24 cellular contexts compared by ENCODE assay signal in genomic region chr1:67336157-67336556, GRCh38. TPM values are rescaled to one million over a fixed set of nuclear protein-coding genes. Genes with fewer than 3 reads are reported as not detected.
A peak's percentile ranks its signal among the peaks of the same experiment; 100 is the strongest.
DNase-seq lines count a peak whose midpoint lies in the region; ATAC-seq, FAIRE-seq and TF ChIP-seq lines count a peak whose summit lies in the region.
"Had no signal": no experiment of that assay in that cellular context is flagged by ENCODE, and none has a peak within 500 bp of the region (broad histone marks: within the 10 kb centered on the region; RNA-seq: fewer than 3 reads in every experiment).

No MANE protein-coding gene starts in this region.

- no peak overlapping the region for H3K4me2 ChIP-seq in HepG2 (ENCODE audit: low read depth, low read length)

- H3K36me3 ChIP-seq in HepG2 (replicated peaks in 1 of 2; ENCODE audit: control insufficient read depth in 1 of 2, insufficient read depth in 2 of 2, low read length in 2 of 2) = no peaks in the 10 kb centered on the region
- H3K36me3 ChIP-seq: ascending aorta, spleen had no signal

- CTCF ChIA-PET in CD4-positive, alpha-beta T cell (lab: Charles Lee) = interaction anchor here (1.4 kb wide), 1 partner anchor 164 kb away, joined by 4 read pairs; no protein-coding TSS in a partner anchor
- CTCF ChIA-PET in activated CD8-positive, alpha-beta T cell treated with anti-CD3 and anti-CD28 coated beads for 36 hours (lab: Charles Lee) = interaction anchor here (1.0 kb wide), 1 partner anchor 122 kb away, joined by 4 read pairs; no protein-coding TSS in a partner anchor
- CTCF ChIA-PET in HepG2 (lab: Yijun Ruan, JAX; ENCODE audit: low intra/inter-chr PET ratio, low total read pairs) = no interaction called here

- H3K27ac Mint-ChIP-seq in CD4-positive, alpha-beta T cell = peak overlapping the region; percentile 67
- peak overlapping the region; percentile 95 for H3K27ac Mint-ChIP-seq in activated CD8-positive, alpha-beta T cell treated with anti-CD3 and anti-CD28 coated beads for 36 hours
- H3K27ac Mint-ChIP-seq in immature natural killer cell = peak overlapping the region; percentile 85 to 97 (median 90)
- H3K27ac Mint-ChIP-seq: H9, type B pancreatic cell had no signal

- peaks cover 57% of the 10 kb centered on the region for H3K4me1 Mint-ChIP-seq in CD4-positive, alpha-beta T cell (ENCODE audit: low read depth)
- peaks cover 91% of the 10 kb centered on the region for H3K4me1 Mint-ChIP-seq in activated CD8-positive, alpha-beta T cell treated with anti-CD3 and anti-CD28 coated beads for 36 hours (ENCODE audit: low read depth)
- H3K4me1 Mint-ChIP-seq in immature natural killer cell = peaks cover 93 to 99% of the 10 kb centered on the region in 2 donors

- no peak for TF ChIP-seq POLR2A in HepG2 (IDR thresholded peaks at IDR 0.05; ENCODE audit: insufficient read depth in 1 of 2, low read depth in 2 of 2, low read length in 2 of 2)

- in situ Hi-C loops in HepG2 (cut with HindIII; ENCODE audit: extremely low pct_ligation_motif_present, low pct_unique_long_range_greater_than_20kb) = no loop called here

- no peaks in the 10 kb centered on the region for H4K20me1 ChIP-seq in HepG2 (ENCODE audit: insufficient read depth, low read length)

- POLR2A ChIA-PET in CD4-positive, alpha-beta T cell (lab: Charles Lee) = interaction anchor here (1.0 kb wide), 1 partner anchor 94 kb away, joined by 4 read pairs; the partner anchor contains the start of gene SERBP1
- POLR2A ChIA-PET in activated CD8-positive, alpha-beta T cell treated with anti-CD3 and anti-CD28 coated beads for 36 hours (lab: Charles Lee) = interaction anchor here (0.7 to 6.2 kb wide), 6 partner anchors 32 to 164 kb away, joined by 3 to 55 read pairs (median 4); partner anchors contain the start of gene SERBP1
- POLR2A ChIA-PET in HepG2 (lab: Yijun Ruan, JAX) = no interaction called here

- intact Hi-C loops in CD4-positive, alpha-beta T cell (cut with DNase I, micrococcal nuclease) = no loop called here
- intact Hi-C loops in activated CD8-positive, alpha-beta T cell treated with anti-CD3 and anti-CD28 coated beads for 36 hours (cut with micrococcal nuclease) = loop anchor here (5.0 to 10.0 kb wide), 3 partner anchors 81 to 349 kb away; partner anchors contain the start of gene GADD45A
- intact Hi-C loops in HepG2 (cut with micrococcal nuclease; ENCODE audit: unreplicated experiment) = no loop called here

- no peaks in the 10 kb centered on the region for H3K4me1 ChIP-seq in HepG2 (ENCODE audit: insufficient read depth, low read length)
- H3K4me1 ChIP-seq: ascending aorta had no signal

- no peaks in the 10 kb centered on the region for H3K36me3 Mint-ChIP-seq in CD4-positive, alpha-beta T cell (ENCODE audit: low read depth)
- H3K36me3 Mint-ChIP-seq in activated CD8-positive, alpha-beta T cell treated with anti-CD3 and anti-CD28 coated beads for 36 hours (ENCODE audit: low read depth) = peaks cover 74% of the 10 kb centered on the region
- H3K36me3 Mint-ChIP-seq in immature natural killer cell = peaks cover 0 to 25% (median 16%) of the 10 kb centered on the region in 3 donors
- H3K36me3 Mint-ChIP-seq: type B pancreatic cell had no signal

- H3K27ac ChIP-seq in CD4-positive, alpha-beta T cell (ENCODE audit: low read depth, low read length) = no peak overlapping the region
- H3K27ac ChIP-seq in HepG2 (ENCODE audit: extremely low read length, insufficient read depth, low read length) = no peak overlapping the region
- H3K27ac ChIP-seq: ascending aorta, dorsolateral prefrontal cortex had no signal

- no peak for FAIRE-seq in HepG2 (lab: Jason Lieb, UNC)
- FAIRE-seq: K562 had no signal

- no peak for TF ChIP-seq CTCF in CD4-positive, alpha-beta T cell (IDR thresholded peaks at IDR 0.05)
- no peak for TF ChIP-seq CTCF in activated CD8-positive, alpha-beta T cell treated with anti-CD3 and anti-CD28 coated beads for 36 hours (IDR thresholded peaks at IDR 0.05)
- TF ChIP-seq CTCF in HepG2 (CRISPR knock-in tag; IDR thresholded peaks at IDR 0.05) = no peak

- no peak for DNase-seq in CD4-positive, alpha-beta T cell
- no peak for DNase-seq in activated CD8-positive, alpha-beta T cell treated with anti-CD3 and anti-CD28 coated beads for 36 hours
- DNase-seq in immature natural killer cell (peak; percentile 54 to 58 (median 55)), GM03348 (ENCODE audit: low spot score) (no peak), GF-D8 (lab: John Stamatoyannopoulos, UW) (no peak), HepG2 (ENCODE audit: low spot score) (no peak), kidney tubule cell (ENCODE audit: low spot score) (no peak)
- DNase-seq: activated effector memory CD4-positive, alpha-beta T cell treated with Interleukin-2 at 50 U/mL for 16 hours; caudate nucleus; dorsolateral prefrontal cortex; H9; head of caudate nucleus; left colon; mesenchymal stem cell; MM.1S; NCI-H1417 treated with DMSO at 0.1 percent for 48 hours; NCI-H510A; spleen; stimulated activated CD4-positive, alpha-beta T cell treated with anti-CD3 and anti-CD28 coated beads, Interleukin-4, amount 100 ng/mL, for 4 hours had no signal

- ATAC-seq in CD4-positive, alpha-beta T cell (ENCODE audit: poor library complexity) = peak; percentile 44
- peak; percentile 30 for ATAC-seq in GM18909 (IDR thresholded peaks at IDR 0.05; ENCODE audit: poor library complexity, unreplicated experiment)
- no peak for ATAC-seq in activated CD8-positive, alpha-beta T cell treated with anti-CD3 and anti-CD28 coated beads for 36 hours
- ATAC-seq in HepG2 = no peak
- ATAC-seq: K562, left colon had no signal

- H3K79me2 ChIP-seq in HepG2 (ENCODE audit: insufficient read depth, low read length) = no peaks in the 10 kb centered on the region

- no TSS peak for BruUV-seq in HepG2 (replicated peaks; lab: Mats Ljungman, UMichigan)

- no peaks in the 10 kb centered on the region for H3K9me3 ChIP-seq in CD4-positive, alpha-beta T cell (ENCODE audit: control insufficient read depth, low read length)
- H3K9me3 ChIP-seq in HepG2 (ENCODE audit: low read length) = no peaks in the 10 kb centered on the region
- H3K9me3 ChIP-seq: ascending aorta, spleen had no signal

- TF ChIP-seq EP300 in HepG2 (IDR thresholded peaks at IDR 0.05; ENCODE audit: low read depth in 2 of 2, low read length in 2 of 2) = no peak
- TF ChIP-seq EP300 in HepG2 (CRISPR knock-in tag; IDR thresholded peaks at IDR 0.05; ENCODE audit: borderline replicate concordance) = no peak

- no peak overlapping the region for H3K9ac ChIP-seq in HepG2 (ENCODE audit: insufficient read depth, low read depth, low read length)

- H3K4me3 Mint-ChIP-seq in CD4-positive, alpha-beta T cell = peak overlapping the region; percentile 56
- peak overlapping the region; percentile 11 for H3K4me3 Mint-ChIP-seq in activated CD8-positive, alpha-beta T cell treated with anti-CD3 and anti-CD28 coated beads for 36 hours
- peak overlapping the region; percentile 74 to 86 (median 82) for H3K4me3 Mint-ChIP-seq in immature natural killer cell
- H3K4me3 Mint-ChIP-seq: H9, type B pancreatic cell had no signal

- WGBS in HepG2 (ENCODE audit: low lambda C conversion rate) = 41% methylated on average over 5 of the region's 5 CpGs

- H3K9me3 Mint-ChIP-seq in CD4-positive, alpha-beta T cell = no peaks in the 10 kb centered on the region
- peaks cover 5% of the 10 kb centered on the region for H3K9me3 Mint-ChIP-seq in activated CD8-positive, alpha-beta T cell treated with anti-CD3 and anti-CD28 coated beads for 36 hours
- H3K9me3 Mint-ChIP-seq in immature natural killer cell = no peaks in the 10 kb centered on the region
- H3K9me3 Mint-ChIP-seq: H9, type B pancreatic cell had no signal

- TF ChIP-seq RAD21 in HepG2 (CRISPR knock-in tag; IDR thresholded peaks at IDR 0.05) = no peak

- no peak overlapping the region for H3K4me3 ChIP-seq in HepG2 (replicated peaks in 1 of 3; ENCODE audit: insufficient read depth in 1 of 3, low read depth in 2 of 3, low read length in 3 of 3)
- H3K4me3 ChIP-seq: ascending aorta, dorsolateral prefrontal cortex, K562, spleen had no signal

- no peak overlapping the region for H2AFZ ChIP-seq in HepG2 (ENCODE audit: low read length)

- no peaks in the 10 kb centered on the region for H3K27me3 ChIP-seq in CD4-positive, alpha-beta T cell (ENCODE audit: control insufficient read depth, insufficient read depth, low read length)
- no peaks in the 10 kb centered on the region for H3K27me3 ChIP-seq in HepG2 (ENCODE audit: control insufficient read depth in 1 of 2, insufficient read depth in 2 of 2, low read length in 2 of 2)
- H3K27me3 ChIP-seq: ascending aorta, dorsolateral prefrontal cortex, spleen had no signal

- no peaks in the 10 kb centered on the region for H3K27me3 Mint-ChIP-seq in CD4-positive, alpha-beta T cell
- H3K27me3 Mint-ChIP-seq in activated CD8-positive, alpha-beta T cell treated with anti-CD3 and anti-CD28 coated beads for 36 hours = no peaks in the 10 kb centered on the region
- peaks cover 6 to 26% (median 9%) of the 10 kb centered on the region in 3 donors for H3K27me3 Mint-ChIP-seq in immature natural killer cell (ENCODE audit: low read depth in 3 of 3)
- H3K27me3 Mint-ChIP-seq: type B pancreatic cell had no signal

RNA-seq across cellular contexts. Expression of gene IL12RB2, which starts 28.5 kb away (rescaled TPM):
- total RNA-seq in CD4-positive, alpha-beta T cell = 1 to 10 TPM in 1 of 2 experiments, under 1 TPM in 1; 0.98 to 1.2 TPM
- 10 to 100 TPM; 29.1 to 29.7 TPM for total RNA-seq in activated CD8-positive, alpha-beta T cell treated with anti-CD3 and anti-CD28 coated beads for 36 hours
- polyA plus RNA-seq in immature natural killer cell = 10 to 100 TPM; 33.3 to 68.1 (median 40.5) TPM
- total RNA-seq in HepG2 (2016; rRNA removed; fragmentation: Illumina TruSeq; extraction: Trizol) = not detected in 2 replicates
- not detected in 2 replicates for total RNA-seq in HepG2 (2016; cell fraction: cytosol; rRNA removed; fragmentation: Illumina TruSeq; extraction: Trizol; ENCODE audit: low read depth)
- total RNA-seq in HepG2 (2016; cell fraction: insoluble cytoplasmic fraction; rRNA removed; fragmentation: Illumina TruSeq; extraction: Trizol) = not detected in 2 replicates
- total RNA-seq in HepG2 (2016; cell fraction: membrane; rRNA removed; fragmentation: Illumina TruSeq; extraction: Trizol) = not detected in 2 replicates
- not detected in 2 replicates for total RNA-seq in HepG2 (2016; cell fraction: nucleus; rRNA removed; fragmentation: Illumina TruSeq; extraction: Trizol)
- not detected in 2 replicates for polyA plus RNA-seq in HepG2 (2011; rRNA removed)
- not detected in 2 replicates for polyA plus RNA-seq in HepG2 (2011; cell fraction: cytosol; rRNA removed)
- polyA plus RNA-seq in HepG2 (2011; cell fraction: nucleus; rRNA removed) = not detected in 2 replicates
- 0.04 and 0.08 TPM in 2 replicates for polyA plus RNA-seq in HepG2 (2012)
- polyA plus RNA-seq in HepG2 (2016; cell fraction: cytosol; fragmentation: Illumina TruSeq; extraction: Trizol; ENCODE audit: low read depth) = not detected in 2 replicates
- polyA plus RNA-seq in HepG2 (2016; cell fraction: insoluble cytoplasmic fraction; fragmentation: Illumina TruSeq; extraction: Trizol; ENCODE audit: low read depth) = not detected in 2 replicates
- polyA plus RNA-seq in HepG2 (2016; cell fraction: membrane; fragmentation: Illumina TruSeq; extraction: Trizol; ENCODE audit: low read depth) = not detected in 2 replicates
- not detected in 2 replicates for polyA plus RNA-seq in HepG2 (2016; cell fraction: nucleus; fragmentation: Illumina TruSeq; extraction: Trizol; ENCODE audit: insufficient read depth, low read depth)
- not detected in 2 replicates for polyA minus RNA-seq in HepG2 (2011; rRNA and poly(A)+ RNA removed; ENCODE audit: low replicate concordance)
- not detected in 2 replicates for polyA minus RNA-seq in HepG2 (2011; cell fraction: cytosol; rRNA and poly(A)+ RNA removed)
- not detected in 2 replicates for polyA minus RNA-seq in HepG2 (2011; cell fraction: nucleus; rRNA and poly(A)+ RNA removed)
- total RNA-seq: ascending aorta, osteoblast had no signal

Comparison
In these comparisons a context has a peak if more than half of its experiments do, and no peak if none do; other contexts are left out.
1. ATAC-seq: peak in CD4-positive, alpha-beta T cell (single experiment) and GM18909 (single experiment); none in activated CD8-positive, alpha-beta T cell treated with anti-CD3 and anti-CD28 coated beads for 36 hours (single experiment) and HepG2 (single experiment).
2. DNase-seq: peak in immature natural killer cell (3 of 3); none in CD4-positive, alpha-beta T cell (0 of 10), activated CD8-positive, alpha-beta T cell treated with anti-CD3 and anti-CD28 coated beads for 36 hours (single experiment), GM03348 (single experiment), GF-D8 (single experiment), HepG2 (single experiment) and kidney tubule cell (single experiment).
3. H3K4me3 Mint-ChIP-seq: peak in every context shown above with its lines; median percentile 82 in immature natural killer cell; 56 in CD4-positive, alpha-beta T cell; 11 in activated CD8-positive, alpha-beta T cell treated with anti-CD3 and anti-CD28 coated beads for 36 hours.
4. RNA of gene IL12RB2, which starts 28.5 kb away (total RNA-seq): 29.1 to 29.7 TPM in activated CD8-positive, alpha-beta T cell treated with anti-CD3 and anti-CD28 coated beads for 36 hours; 0.98 to 1.2 TPM in CD4-positive, alpha-beta T cell and not detected in HepG2; every median in the first group is over 10 times any median in the second.
5. Peak in every context shown above with its lines, with median percentiles within 50 percentile points of each other: H3K27ac Mint-ChIP-seq.